ENCODE assay signal across 8 cellular contexts in the genomic region with DNA sequence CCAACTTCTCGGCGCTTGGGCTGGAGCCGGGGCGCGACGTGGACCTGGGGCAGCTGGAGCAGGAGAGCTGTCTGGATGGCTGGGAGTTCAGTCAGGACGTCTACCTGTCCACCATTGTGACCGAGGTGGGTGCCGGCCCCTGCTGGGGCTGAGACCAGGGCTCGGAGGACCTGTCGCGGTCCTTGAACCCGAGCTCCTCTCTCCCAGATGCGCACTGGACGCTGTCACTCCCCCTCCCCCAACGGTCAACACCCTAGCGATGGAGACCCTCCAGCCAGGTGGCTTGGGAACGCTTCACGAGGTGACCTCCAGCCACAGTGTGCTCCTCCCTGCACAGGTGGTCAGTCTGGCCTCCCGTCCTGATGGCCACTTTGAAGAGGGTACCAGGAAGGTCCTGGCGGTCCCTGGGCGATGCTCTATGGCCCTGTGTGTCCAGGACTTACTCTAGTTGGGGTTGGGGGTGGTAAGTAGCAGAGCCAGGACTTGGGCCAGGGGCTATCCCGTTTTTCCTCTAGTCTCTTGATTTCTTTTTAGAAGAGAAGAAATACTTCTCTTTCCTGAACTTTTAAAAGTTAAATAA. TPM values are rescaled to one million over a fixed set of nuclear protein-coding genes. Genes with fewer than 3 reads are reported as not detected.
DNase-seq lines count a peak whose midpoint lies in the region; TF ChIP-seq lines count a peak whose summit lies in the region.

No MANE protein-coding gene starts in this region.

- no peaks in the 10 kb centered on the region for H3K36me3 ChIP-seq in effector memory CD4-positive, alpha-beta T cell (ENCODE audit: control insufficient read depth, insufficient read depth, low read length)
- no peaks in the 10 kb centered on the region for H3K36me3 ChIP-seq in muscle layer of duodenum (ENCODE audit: control insufficient read depth in 1 of 2, insufficient read depth in 2 of 2, low read length in 2 of 2)

- POLR2A ChIA-PET in AG04449 (lab: Yijun Ruan, JAX), result interaction anchor here (1.9 kb wide), 1 partner anchor 77 kb away, joined by 7 read pairs; a partner anchor contains a TSS

- no peak for DNase-seq in AG04449 (ENCODE audit: low read depth, low spot score)
- DNase-seq in LNCaP clone FGC (ENCODE audit: low read depth), result no peak
- no peak for DNase-seq in effector memory CD4-positive, alpha-beta T cell
- no peak for DNase-seq in T-helper 9 cell
- no peak for DNase-seq in islet precursor cell
- no peak for DNase-seq in SK-N-DZ (ENCODE audit: low spot score)
- DNase-seq in AG08396 (ENCODE audit: low spot score), result no peak

- H3K27ac ChIP-seq in effector memory CD4-positive, alpha-beta T cell (ENCODE audit: insufficient read depth, low read length, poor library complexity, severe bottlenecking), result peak overlapping the region; percentile 72
- H3K27ac ChIP-seq in muscle layer of duodenum (ENCODE audit: low read length), result peak overlapping the region; percentile 58

- H3K27me3 ChIP-seq in effector memory CD4-positive, alpha-beta T cell (replicated peaks; ENCODE audit: control insufficient read depth, insufficient read depth, low read length, poor library complexity, severe bottlenecking), result no peaks in the 10 kb centered on the region
- no peaks in the 10 kb centered on the region for H3K27me3 ChIP-seq in muscle layer of duodenum (ENCODE audit: low read depth, low read length)

- no peak for TF ChIP-seq CTCF in AG04449 (IDR thresholded peaks at IDR 0.05; ENCODE audit: insufficient read depth, low read length, missing control alignments)
- no peak for TF ChIP-seq CTCF in LNCaP clone FGC (IDR thresholded peaks at IDR 0.05; ENCODE audit: control insufficient read depth, extremely low read depth, insufficient read depth)

- peaks cover 7% of the 10 kb centered on the region for H3K4me1 ChIP-seq in effector memory CD4-positive, alpha-beta T cell (ENCODE audit: control insufficient read depth, insufficient read depth, low read length, poor library complexity, severe bottlenecking)
- H3K4me1 ChIP-seq in muscle layer of duodenum (ENCODE audit: control insufficient read depth in 1 of 2, insufficient read depth in 2 of 2, low read length in 2 of 2), result peaks cover 9 to 33% of the 10 kb centered on the region in 2 donors

- H3K9me3 ChIP-seq in effector memory CD4-positive, alpha-beta T cell (ENCODE audit: control insufficient read depth, low read length), result no peaks in the 10 kb centered on the region
- H3K9me3 ChIP-seq in muscle layer of duodenum (ENCODE audit: control insufficient read depth in 1 of 2, low read length in 2 of 2), result no peaks in the 10 kb centered on the region

- H3K4me3 ChIP-seq in AG04449 (ENCODE audit: low read depth, low read length) (peak overlapping the region; percentile 64), LNCaP clone FGC (ENCODE audit: low read depth, low read length) (peak overlapping the region; percentile 65), muscle layer of duodenum (ENCODE audit: low read depth in 1 of 2, low read length in 2 of 2) (peak overlapping the region; percentile 80 to 81)
- H3K4me3 ChIP-seq in effector memory CD4-positive, alpha-beta T cell (ENCODE audit: insufficient read depth, low read depth, low read length, poor library complexity, severe bottlenecking), result peak overlapping the region; percentile 80

- CTCF ChIA-PET in AG04449 (lab: Yijun Ruan, JAX), result interaction anchor here (1.5 to 2.1 kb wide), 2 partner anchors 17 to 132 kb away, joined by 9 to 17 read pairs; no protein-coding TSS in a partner anchor

RNA-seq across cellular contexts. Expression of a gene that starts 0.8 kb away (rescaled TPM):
- 1.3 and 1.5 TPM in 2 replicates for polyA plus RNA-seq in SK-N-DZ (2014; cell fraction: cytosol; rRNA removed)
- 2.8 and 7.0 TPM in 2 replicates for polyA plus RNA-seq in SK-N-DZ (2014; cell fraction: nucleus; rRNA removed)
